Comparison of ENCODE assay signal across 33 cellular contexts in genomic region chr10:122558452-122558851, GRCh38. TPM values are rescaled to one million over a fixed set of nuclear protein-coding genes. Genes with fewer than 3 reads are reported as not detected.
DNase-seq lines count a peak whose midpoint lies in the region; ATAC-seq, FAIRE-seq and TF ChIP-seq lines count a peak whose summit lies in the region.
"Had no signal": no experiment of that assay in that cellular context is flagged by ENCODE, and none has a peak within 500 bp of the region (broad histone marks: within the 10 kb centered on the region; RNA-seq: fewer than 3 reads in every experiment).

No MANE protein-coding gene starts in this region.

- TF ChIP-seq EP300 in HepG2 (IDR thresholded peaks at IDR 0.05; ENCODE audit: low read depth in 2 of 2, low read length in 2 of 2) = no peak
- no peak for TF ChIP-seq EP300 in HepG2 (CRISPR knock-in tag; IDR thresholded peaks at IDR 0.05; ENCODE audit: borderline replicate concordance)

- no peak overlapping the region for H3K27ac Mint-ChIP-seq in activated CD8-positive, alpha-beta T cell treated with anti-CD3 and anti-CD28 coated beads, Interleukin-2, amount 10 ng/mL, durations not matched to agents 7 days and 5 days
- peak overlapping the region; percentile 72 for H3K27ac Mint-ChIP-seq in stimulated activated effector memory CD8-positive, alpha-beta T cell treated with anti-CD3 and anti-CD28 coated beads, Interleukin-12 subunit alpha, Interleukin-12 subunit beta, amount 100 ng/mL, for 72 hours
- H3K27ac Mint-ChIP-seq: CD14-positive monocyte had no signal

- TF ChIP-seq CTCF in HepG2 (CRISPR knock-in tag; IDR thresholded peaks at IDR 0.05) = no peak
- TF ChIP-seq CTCF in right lobe of liver (IDR thresholded peaks at IDR 0.05) = no peak

- peak; percentile 29 for DNase-seq in DMS53 (lab: John Stamatoyannopoulos, UW)
- DNase-seq in DMS53 treated with DMSO at 0.1 percent for 48 hours (lab: John Stamatoyannopoulos, UW; ENCODE audit: unreplicated experiment) = no peak
- DNase-seq in HepG2 (ENCODE audit: low spot score) = no peak
- no peak for DNase-seq in right lobe of liver
- peak; percentile 30 for DNase-seq in activated CD8-positive, alpha-beta T cell treated with anti-CD3 and anti-CD28 coated beads, Interleukin-2, amount 10 ng/mL, durations not matched to agents 7 days and 5 days
- DNase-seq in stimulated activated effector memory CD8-positive, alpha-beta T cell treated with anti-CD3 and anti-CD28 coated beads, Interleukin-12 subunit alpha, Interleukin-12 subunit beta, amount 100 ng/mL, for 72 hours (ENCODE audit: low spot score in 2 of 2) = no peak
- DNase-seq in SIG-M5 treated with dmso at 0.1 percent for 504 hours (lab: John Stamatoyannopoulos, UW; ENCODE audit: unreplicated experiment) = no peak
- DNase-seq in glomerular visceral epithelial cell (ENCODE audit: extremely low spot score) = no peak
- DNase-seq: 8988T; activated naive CD4-positive, alpha-beta T cell treated with anti-CD3 and anti-CD28 coated beads, Interleukin-2, amount 50 U/mL, for 16 hours; activated T-cell treated with anti-CD3 and anti-CD28 coated beads, Interleukin-2, amount 50 U/mL, for 48 hours; anterior cingulate cortex; effector CD4-positive, alpha-beta T cell; KBM-7; MG63; NCI-H1105; NCI-H1930; NCI-H526; SHP77; stimulated activated CD4-positive, alpha-beta T cell treated with anti-CD3 and anti-CD28 coated beads, Interleukin-1b, Interleukin-23, amount 100 ng/mL, for 48 hours; T-helper 9 cell; thyroid gland; uterus had no signal

- H3K4me1 Mint-ChIP-seq in activated CD8-positive, alpha-beta T cell treated with anti-CD3 and anti-CD28 coated beads, Interleukin-2, amount 10 ng/mL, durations not matched to agents 7 days and 5 days (ENCODE audit: low read depth) = peaks cover 35% of the 10 kb centered on the region
- peaks cover 32% of the 10 kb centered on the region for H3K4me1 Mint-ChIP-seq in stimulated activated effector memory CD8-positive, alpha-beta T cell treated with anti-CD3 and anti-CD28 coated beads, Interleukin-12 subunit alpha, Interleukin-12 subunit beta, amount 100 ng/mL, for 72 hours
- H3K4me1 Mint-ChIP-seq: neural crest cell had no signal

- H2AFZ ChIP-seq in HepG2 (ENCODE audit: low read length) = no peak overlapping the region
- H2AFZ ChIP-seq: parathyroid adenoma had no signal

- BruUV-seq in HepG2 (replicated peaks; lab: Mats Ljungman, UMichigan) = no TSS peak

- intact Hi-C loops in HepG2 (cut with micrococcal nuclease; ENCODE audit: unreplicated experiment) (no loop called here), right lobe of liver (cut with DNase I) (no loop called here)

- POLR2A ChIA-PET in HepG2 (lab: Yijun Ruan, JAX) = no interaction called here
- POLR2A ChIA-PET in activated CD8-positive, alpha-beta T cell treated with anti-CD3 and anti-CD28 coated beads, Interleukin-2, amount 10 ng/mL, durations not matched to agents 7 days and 5 days (lab: Charles Lee) = no interaction called here

- TF ChIP-seq POLR2A in HepG2 (IDR thresholded peaks at IDR 0.05; ENCODE audit: insufficient read depth in 1 of 2, low read depth in 2 of 2, low read length in 2 of 2) (no peak), right lobe of liver (IDR thresholded peaks at IDR 0.05) (no peak)

- ATAC-seq in HepG2 (no peak), right lobe of liver (no peak)
- ATAC-seq in activated CD8-positive, alpha-beta T cell treated with anti-CD3 and anti-CD28 coated beads, Interleukin-2, amount 10 ng/mL, durations not matched to agents 7 days and 5 days = peak; percentile 59
- ATAC-seq in stimulated activated effector memory CD8-positive, alpha-beta T cell treated with anti-CD3 and anti-CD28 coated beads, Interleukin-12 subunit alpha, Interleukin-12 subunit beta, amount 100 ng/mL, for 72 hours = peak; percentile 16
- ATAC-seq: left lobe of liver had no signal

- H3K27ac ChIP-seq in HepG2 (ENCODE audit: extremely low read length, insufficient read depth, low read length) (no peak overlapping the region), right lobe of liver (no peak overlapping the region)
- H3K27ac ChIP-seq: parathyroid adenoma, right atrium auricular region, thyroid gland, uterus had no signal

- no peaks in the 10 kb centered on the region for H3K36me3 Mint-ChIP-seq in activated CD8-positive, alpha-beta T cell treated with anti-CD3 and anti-CD28 coated beads, Interleukin-2, amount 10 ng/mL, durations not matched to agents 7 days and 5 days (ENCODE audit: low read depth)
- no peaks in the 10 kb centered on the region for H3K36me3 Mint-ChIP-seq in stimulated activated effector memory CD8-positive, alpha-beta T cell treated with anti-CD3 and anti-CD28 coated beads, Interleukin-12 subunit alpha, Interleukin-12 subunit beta, amount 100 ng/mL, for 72 hours
- H3K36me3 Mint-ChIP-seq: CD14-positive monocyte had no signal

- no peak overlapping the region for H3K9ac ChIP-seq in HepG2 (ENCODE audit: insufficient read depth, low read depth, low read length)
- H3K9ac ChIP-seq: parathyroid adenoma had no signal

- in situ Hi-C loops in HepG2 (cut with HindIII; ENCODE audit: extremely low pct_ligation_motif_present, low pct_unique_long_range_greater_than_20kb) = no loop called here

- H3K4me3 ChIP-seq in HepG2 (replicated peaks in 1 of 3; ENCODE audit: insufficient read depth in 1 of 3, low read depth in 2 of 3, low read length in 3 of 3) (no peak overlapping the region), right lobe of liver (no peak overlapping the region)
- H3K4me3 ChIP-seq: MG63, right atrium auricular region, thyroid gland, uterus had no signal

- H4K20me1 ChIP-seq in HepG2 (ENCODE audit: insufficient read depth, low read length) = no peaks in the 10 kb centered on the region

- no peak for FAIRE-seq in HepG2 (lab: Jason Lieb, UNC)
- FAIRE-seq: colon, GM12891, H54, HTR-8/SVneo had no signal

- H3K27me3 ChIP-seq in HepG2 (ENCODE audit: control insufficient read depth in 1 of 2, insufficient read depth in 2 of 2, low read length in 2 of 2) (peaks cover 0 to 9% of the 10 kb centered on the region in 2 experiments; a peak in 2 of 5 replicates), right lobe of liver (no peaks in the 10 kb centered on the region)
- H3K27me3 ChIP-seq: right atrium auricular region, thyroid gland, uterus had no signal

- H3K9me3 Mint-ChIP-seq in activated CD8-positive, alpha-beta T cell treated with anti-CD3 and anti-CD28 coated beads, Interleukin-2, amount 10 ng/mL, durations not matched to agents 7 days and 5 days (ENCODE audit: insufficient read depth) = no peaks in the 10 kb centered on the region
- no peaks in the 10 kb centered on the region for H3K9me3 Mint-ChIP-seq in stimulated activated effector memory CD8-positive, alpha-beta T cell treated with anti-CD3 and anti-CD28 coated beads, Interleukin-12 subunit alpha, Interleukin-12 subunit beta, amount 100 ng/mL, for 72 hours
- H3K9me3 Mint-ChIP-seq: neural crest cell had no signal

- no peaks in the 10 kb centered on the region for H3K36me3 ChIP-seq in HepG2 (replicated peaks in 1 of 2; ENCODE audit: control insufficient read depth in 1 of 2, insufficient read depth in 2 of 2, low read length in 2 of 2)
- no peaks in the 10 kb centered on the region for H3K36me3 ChIP-seq in right lobe of liver
- H3K36me3 ChIP-seq: MG63, right atrium auricular region, thyroid gland, uterus had no signal

- no peak overlapping the region for H3K4me3 Mint-ChIP-seq in activated CD8-positive, alpha-beta T cell treated with anti-CD3 and anti-CD28 coated beads, Interleukin-2, amount 10 ng/mL, durations not matched to agents 7 days and 5 days
- no peak overlapping the region for H3K4me3 Mint-ChIP-seq in stimulated activated effector memory CD8-positive, alpha-beta T cell treated with anti-CD3 and anti-CD28 coated beads, Interleukin-12 subunit alpha, Interleukin-12 subunit beta, amount 100 ng/mL, for 72 hours
- H3K4me3 Mint-ChIP-seq: CD14-positive monocyte, neural crest cell had no signal

- H3K4me1 ChIP-seq in HepG2 (ENCODE audit: insufficient read depth, low read length) (no peaks in the 10 kb centered on the region), right lobe of liver (no peaks in the 10 kb centered on the region)
- H3K4me1 ChIP-seq: parathyroid adenoma, right atrium auricular region, uterus had no signal

- TF ChIP-seq RAD21 in HepG2 (CRISPR knock-in tag; IDR thresholded peaks at IDR 0.05) = no peak

- H3K27me3 Mint-ChIP-seq in activated CD8-positive, alpha-beta T cell treated with anti-CD3 and anti-CD28 coated beads, Interleukin-2, amount 10 ng/mL, durations not matched to agents 7 days and 5 days (ENCODE audit: low read depth) = peaks cover 39% of the 10 kb centered on the region

- H3K9me3 ChIP-seq in HepG2 (ENCODE audit: low read length) (no peaks in the 10 kb centered on the region), right lobe of liver (no peaks in the 10 kb centered on the region)
- H3K9me3 ChIP-seq: MG63, right atrium auricular region, thyroid gland, uterus had no signal

- CTCF ChIA-PET in HepG2 (lab: Yijun Ruan, JAX; ENCODE audit: low intra/inter-chr PET ratio, low total read pairs) = no interaction called here
- CTCF ChIA-PET in activated CD8-positive, alpha-beta T cell treated with anti-CD3 and anti-CD28 coated beads, Interleukin-2, amount 10 ng/mL, durations not matched to agents 7 days and 5 days (lab: Charles Lee) = interaction anchor here (0.8 to 1.5 kb wide), 3 partner anchors 8 to 48 kb away, joined by 3 read pairs; no protein-coding TSS in a partner anchor

- WGBS in HepG2 (ENCODE audit: low lambda C conversion rate) = 58% methylated on average over 3 of the region's 5 CpGs
- 19% methylated on average over 2 of the region's 5 CpGs for WGBS in right lobe of liver (ENCODE audit: insufficient coverage, low coverage, low lambda C conversion rate, missing lambda C conversion rate)

- H3K79me2 ChIP-seq in HepG2 (ENCODE audit: insufficient read depth, low read length) = no peaks in the 10 kb centered on the region
- H3K79me2 ChIP-seq: parathyroid adenoma had no signal

- no peak overlapping the region for H3K4me2 ChIP-seq in HepG2 (ENCODE audit: low read depth, low read length)

RNA-seq across cellular contexts. Expression of gene DMBT1, which starts 2.1 kb away (rescaled TPM):
- total RNA-seq in HepG2 (2016; rRNA removed; fragmentation: Illumina TruSeq; extraction: Trizol) (not detected in 2 replicates), right lobe of liver (under 1 TPM in 2 of 6 experiments, not detected in 4; 0.06 to 0.20 TPM)
- not detected in 2 replicates for total RNA-seq in HepG2 (2016; cell fraction: cytosol; rRNA removed; fragmentation: Illumina TruSeq; extraction: Trizol; ENCODE audit: low read depth)
- not detected in 2 replicates for total RNA-seq in HepG2 (2016; cell fraction: insoluble cytoplasmic fraction; rRNA removed; fragmentation: Illumina TruSeq; extraction: Trizol)
- total RNA-seq in HepG2 (2016; cell fraction: membrane; rRNA removed; fragmentation: Illumina TruSeq; extraction: Trizol) = not detected in 2 replicates
- not detected in 2 replicates for total RNA-seq in HepG2 (2016; cell fraction: nucleus; rRNA removed; fragmentation: Illumina TruSeq; extraction: Trizol)
- 0.01 TPM in 1 of 2 replicates, not detected in the other for polyA plus RNA-seq in HepG2 (2011; rRNA removed)
- polyA plus RNA-seq in HepG2 (2011; cell fraction: cytosol; rRNA removed) = 0.01 TPM in 2 replicates
- polyA plus RNA-seq in HepG2 (2011; cell fraction: nucleus; rRNA removed) = 0.03 TPM in 1 of 2 replicates, not detected in the other
- polyA plus RNA-seq in HepG2 (2012) = not detected in 2 replicates
- polyA plus RNA-seq in HepG2 (2016; cell fraction: cytosol; fragmentation: Illumina TruSeq; extraction: Trizol; ENCODE audit: low read depth) = not detected in 2 replicates
- not detected in 2 replicates for polyA plus RNA-seq in HepG2 (2016; cell fraction: insoluble cytoplasmic fraction; fragmentation: Illumina TruSeq; extraction: Trizol; ENCODE audit: low read depth)
- not detected in 2 replicates for polyA plus RNA-seq in HepG2 (2016; cell fraction: membrane; fragmentation: Illumina TruSeq; extraction: Trizol; ENCODE audit: low read depth)
- polyA plus RNA-seq in HepG2 (2016; cell fraction: nucleus; fragmentation: Illumina TruSeq; extraction: Trizol; ENCODE audit: insufficient read depth, low read depth) = not detected in 2 replicates
- polyA minus RNA-seq in HepG2 (2011; rRNA and poly(A)+ RNA removed; ENCODE audit: low replicate concordance) = 0.02 and 5.5 TPM in 2 replicates
- not detected in 2 replicates for polyA minus RNA-seq in HepG2 (2011; cell fraction: cytosol; rRNA and poly(A)+ RNA removed)
- polyA minus RNA-seq in HepG2 (2011; cell fraction: nucleus; rRNA and poly(A)+ RNA removed) = not detected in 2 replicates
- not detected for total RNA-seq in activated CD8-positive, alpha-beta T cell treated with anti-CD3 and anti-CD28 coated beads, Interleukin-2, amount 10 ng/mL, durations not matched to agents 7 days and 5 days
- total RNA-seq: bronchial epithelial cell, neural crest cell had no signal
- polyA plus RNA-seq: CD14-positive monocyte had no signal

Comparison
In these comparisons a context has a peak if more than half of its experiments do, and no peak if none do; other contexts are left out.
1. DNase-seq: peak in DMS53 (single experiment) and activated CD8-positive, alpha-beta T cell treated with anti-CD3 and anti-CD28 coated beads, Interleukin-2, amount 10 ng/mL, durations not matched to agents 7 days and 5 days (single experiment); none in DMS53 treated with DMSO at 0.1 percent for 48 hours (single experiment), HepG2 (single experiment), right lobe of liver (0 of 3), stimulated activated effector memory CD8-positive, alpha-beta T cell treated with anti-CD3 and anti-CD28 coated beads, Interleukin-12 subunit alpha, Interleukin-12 subunit beta, amount 100 ng/mL, for 72 hours (0 of 2), SIG-M5 treated with dmso at 0.1 percent for 504 hours (single experiment) and glomerular visceral epithelial cell (single experiment).
2. ATAC-seq: peak in activated CD8-positive, alpha-beta T cell treated with anti-CD3 and anti-CD28 coated beads, Interleukin-2, amount 10 ng/mL, durations not matched to agents 7 days and 5 days (single experiment) and stimulated activated effector memory CD8-positive, alpha-beta T cell treated with anti-CD3 and anti-CD28 coated beads, Interleukin-12 subunit alpha, Interleukin-12 subunit beta, amount 100 ng/mL, for 72 hours (single experiment); none in HepG2 (single experiment) and right lobe of liver (0 of 4).